ENCODE assay signal across 8 cellular contexts in genomic region chr22:50473855-50474671, GRCh38. TPM values are rescaled to one million over a fixed set of nuclear protein-coding genes. Genes with fewer than 3 reads are reported as not detected.
DNase-seq lines count a peak whose midpoint lies in the region; ATAC-seq and TF ChIP-seq lines count a peak whose summit lies in the region.

No MANE protein-coding gene starts in this region.

- no peaks in the 10 kb centered on the region for H3K27me3 ChIP-seq in CD8-positive, alpha-beta T cell (ENCODE audit: insufficient read depth, low read length)
- peaks cover 1% of the 10 kb centered on the region for H3K27me3 ChIP-seq in hepatocyte

- WGBS in hepatocyte (ENCODE audit: low lambda C conversion rate, missing lambda C conversion rate): 22% methylated on average over 21 of the region's 62 CpGs

- H3K4me1 Mint-ChIP-seq in CD8-positive, alpha-beta T cell (ENCODE audit: low read depth): peaks cover 51% of the 10 kb centered on the region
- H3K4me1 Mint-ChIP-seq in activated naive CD4-positive, alpha-beta T cell treated with anti-CD3 and anti-CD28 coated beads, Interleukin-2, amount 50 U/mL, for 24 hours: peaks cover 52% of the 10 kb centered on the region

- H4K20me1 ChIP-seq in hepatocyte (ENCODE audit: insufficient read depth, poor library complexity, severe bottlenecking): peaks cover 54% of the 10 kb centered on the region

- peak in 3 of 7 experiments; percentile 30 to 58 (median 43) for DNase-seq in CD8-positive, alpha-beta T cell
- DNase-seq in KBM-7 (peak; percentile 30), hepatocyte (ENCODE audit: low spot score) (peak; percentile 75), skeletal muscle cell (ENCODE audit: low read depth) (peak; percentile 23), hippocampal formation (lab: John Stamatoyannopoulos, UW) (no peak), SIG-M5 treated with dmso at 0.1 percent for 504 hours (lab: John Stamatoyannopoulos, UW; ENCODE audit: unreplicated experiment) (no peak), DMS153 treated with DMSO at 0.1 percent for 48 hours (lab: John Stamatoyannopoulos, UW; ENCODE audit: unreplicated experiment) (no peak)

- H2AFZ ChIP-seq in hepatocyte: no peak overlapping the region

- TF ChIP-seq CTCF in CD8-positive, alpha-beta T cell (IDR thresholded peaks at IDR 0.05): no peak
- no peak for TF ChIP-seq CTCF in hepatocyte (IDR thresholded peaks at IDR 0.05; ENCODE audit: poor library complexity)

- H3K27ac Mint-ChIP-seq in CD8-positive, alpha-beta T cell: peak overlapping the region; percentile 96
- peak overlapping the region; percentile 95 for H3K27ac Mint-ChIP-seq in activated naive CD4-positive, alpha-beta T cell treated with anti-CD3 and anti-CD28 coated beads, Interleukin-2, amount 50 U/mL, for 24 hours

- intact Hi-C loops in CD8-positive, alpha-beta T cell (cut with DNase I, micrococcal nuclease): loop anchor here (2.0 to 10.0 kb wide), 4 partner anchors 33 to 229 kb away; partner anchors contain the start of genes LMF2 (in 1 of the 2), PPP6R2 (in 1 of the 2) and TUBGCP6 (in 1 of the 2)

- no peaks in the 10 kb centered on the region for H3K9me3 Mint-ChIP-seq in CD8-positive, alpha-beta T cell
- H3K9me3 Mint-ChIP-seq in activated naive CD4-positive, alpha-beta T cell treated with anti-CD3 and anti-CD28 coated beads, Interleukin-2, amount 50 U/mL, for 24 hours: no peaks in the 10 kb centered on the region

- CTCF ChIA-PET in CD8-positive, alpha-beta T cell (lab: Charles Lee): interaction anchor here (1.3 to 5.9 kb wide), 5 partner anchors 24 to 147 kb away, joined by 3 to 43 read pairs (median 4); partner anchors contain the start of genes SCO2 and TYMP

- peak overlapping the region; percentile 94 for H3K4me3 Mint-ChIP-seq in CD8-positive, alpha-beta T cell
- H3K4me3 Mint-ChIP-seq in activated naive CD4-positive, alpha-beta T cell treated with anti-CD3 and anti-CD28 coated beads, Interleukin-2, amount 50 U/mL, for 24 hours: peak overlapping the region; percentile 92

- H3K79me2 ChIP-seq in hepatocyte: peaks cover 56% of the 10 kb centered on the region

- peaks cover 9% of the 10 kb centered on the region for H3K36me3 Mint-ChIP-seq in CD8-positive, alpha-beta T cell
- peaks cover 2% of the 10 kb centered on the region for H3K36me3 Mint-ChIP-seq in activated naive CD4-positive, alpha-beta T cell treated with anti-CD3 and anti-CD28 coated beads, Interleukin-2, amount 50 U/mL, for 24 hours

- no peaks in the 10 kb centered on the region for H3K9me2 ChIP-seq in hepatocyte (replicated peaks; ENCODE audit: insufficient read depth)

- no peaks in the 10 kb centered on the region for H3K9me3 ChIP-seq in CD8-positive, alpha-beta T cell (ENCODE audit: low read length)
- no peaks in the 10 kb centered on the region for H3K9me3 ChIP-seq in hepatocyte (ENCODE audit: low read depth)

- ATAC-seq in CD8-positive, alpha-beta T cell: no peak

- peak overlapping the region; percentile 62 for H3K27ac ChIP-seq in CD8-positive, alpha-beta T cell (ENCODE audit: low read depth, low read length)
- peak overlapping the region; percentile 85 for H3K27ac ChIP-seq in hepatocyte

- peak overlapping the region; percentile 79 for H3K4me3 ChIP-seq in CD8-positive, alpha-beta T cell (ENCODE audit: low read depth, low read length)
- peak overlapping the region; percentile 44 for H3K4me3 ChIP-seq in hepatocyte
- peak overlapping the region; percentile 66 for H3K4me3 ChIP-seq in skeletal muscle cell (ENCODE audit: low read depth, low read length)

- peak overlapping the region; percentile 83 for H3K4me2 ChIP-seq in hepatocyte

- peaks cover 49% of the 10 kb centered on the region for H3K4me1 ChIP-seq in CD8-positive, alpha-beta T cell (ENCODE audit: insufficient read depth, low read length)
- H3K4me1 ChIP-seq in hepatocyte (ENCODE audit: insufficient read depth): peaks cover 42% of the 10 kb centered on the region

- POLR2A ChIA-PET in CD8-positive, alpha-beta T cell (lab: Charles Lee): interaction anchor here (0.7 to 2.2 kb wide), 6 partner anchors 24 to 282 kb away, joined by 3 to 9 read pairs (median 3); partner anchors contain the start of genes LMF2, NCAPH2 and SCO2

- no peaks in the 10 kb centered on the region for H3K27me3 Mint-ChIP-seq in CD8-positive, alpha-beta T cell (ENCODE audit: low read depth)
- H3K27me3 Mint-ChIP-seq in activated naive CD4-positive, alpha-beta T cell treated with anti-CD3 and anti-CD28 coated beads, Interleukin-2, amount 50 U/mL, for 24 hours: no peaks in the 10 kb centered on the region

- no peaks in the 10 kb centered on the region for H3K36me3 ChIP-seq in CD8-positive, alpha-beta T cell (ENCODE audit: insufficient read depth, low read length)
- H3K36me3 ChIP-seq in hepatocyte (replicated peaks; ENCODE audit: insufficient read depth, low read depth): no peaks in the 10 kb centered on the region

- in situ Hi-C loops in KBM-7 (cut with MboI; ENCODE audit: low pct_unique_long_range_greater_than_20kb, low sequenced_read_pairs): no loop called here

RNA-seq across cellular contexts. Expression of gene SBF1, which starts 0.8 kb away (rescaled TPM):
- total RNA-seq in CD8-positive, alpha-beta T cell: 100 to 1,000 TPM; 209 to 215 TPM
- 26.1 and 34.5 TPM in 2 replicates for total RNA-seq in hepatocyte
- 38.0 and 49.5 TPM in 2 replicates for polyA plus RNA-seq in hepatocyte

RNA-seq across cellular contexts. Expression of gene ADM2, which starts 7.3 kb away (rescaled TPM):
- 1 to 10 TPM; 1.1 to 1.5 TPM for total RNA-seq in CD8-positive, alpha-beta T cell
- 3.0 and 4.1 TPM in 2 replicates for total RNA-seq in hepatocyte
- polyA plus RNA-seq in hepatocyte: 5.0 and 5.1 TPM in 2 replicates

RNA-seq across cellular contexts. Expression of gene MIOX, which starts 12.6 kb away (rescaled TPM):
- total RNA-seq in CD8-positive, alpha-beta T cell: not detected
- total RNA-seq in hepatocyte: not detected in 2 replicates
- not detected in 2 replicates for polyA plus RNA-seq in hepatocyte

RNA-seq across cellular contexts. Expression of gene LMF2, which starts 33.4 kb away (rescaled TPM):
- 10 to 100 TPM; 87.8 to 92.0 TPM for total RNA-seq in CD8-positive, alpha-beta T cell
- total RNA-seq in hepatocyte: 22.4 and 32.8 TPM in 2 replicates
- polyA plus RNA-seq in hepatocyte: 97.6 and 128 TPM in 2 replicates

RNA-seq across cellular contexts. Expression of gene NCAPH2, which starts 34.0 kb away (rescaled TPM):
- 100 to 1,000 TPM; 206 to 209 TPM for total RNA-seq in CD8-positive, alpha-beta T cell
- total RNA-seq in hepatocyte: 24.4 and 25.6 TPM in 2 replicates
- polyA plus RNA-seq in hepatocyte: 40.6 and 48.0 TPM in 2 replicates

Comparison
In these comparisons a context has a peak if more than half of its experiments do, and no peak if none do; other contexts are left out.
1. DNase-seq: peak in KBM-7 (single experiment), hepatocyte (single experiment) and skeletal muscle cell (single experiment); none in hippocampal formation (0 of 2), SIG-M5 treated with dmso at 0.1 percent for 504 hours (single experiment) and DMS153 treated with DMSO at 0.1 percent for 48 hours (single experiment).
2. Peak in every context shown above with its lines, with median percentiles within 50 percentile points of each other: H3K4me3 ChIP-seq.